Comparison of ENCODE assay signal across 9 cellular contexts in the genomic region with DNA sequence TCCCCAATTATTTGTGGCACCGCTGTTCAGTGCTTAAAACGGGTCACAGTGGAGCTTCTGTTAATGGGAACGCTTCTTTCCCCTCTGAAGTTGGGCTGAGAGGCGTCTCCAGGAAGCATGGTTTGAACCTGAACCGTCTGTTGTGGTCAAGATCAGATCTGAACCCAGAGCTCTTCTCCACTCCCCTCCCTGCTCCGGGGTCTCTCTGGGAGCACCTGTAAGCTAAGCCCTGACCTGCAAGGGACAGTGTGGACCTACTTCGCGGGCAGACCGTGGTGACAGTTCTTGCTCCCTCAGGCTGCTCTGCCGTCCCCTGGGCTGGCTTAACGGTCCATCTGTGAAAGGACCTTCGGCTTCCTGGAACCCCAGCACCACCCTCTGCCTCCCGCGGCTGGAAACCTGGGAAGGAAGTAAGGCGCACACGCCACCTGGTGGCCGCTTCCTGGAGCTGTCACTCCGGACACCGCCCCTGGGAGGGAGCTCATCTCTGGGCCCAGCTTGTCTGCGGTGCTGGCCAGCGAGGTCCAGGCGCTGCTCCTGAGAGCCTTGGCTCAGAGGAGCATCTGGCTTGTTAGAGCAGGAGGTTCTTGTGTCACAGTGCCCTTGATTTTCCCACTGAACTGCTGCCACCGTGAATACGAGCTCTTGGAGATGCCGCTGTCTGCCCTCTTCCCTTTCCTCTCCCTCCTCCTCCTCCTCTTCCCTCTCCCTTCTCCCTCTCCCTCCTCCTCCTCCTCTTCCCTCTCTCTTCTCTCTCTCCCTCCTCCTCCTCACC.
DNase-seq lines count a peak whose midpoint lies in the region; ATAC-seq and TF ChIP-seq lines count a peak whose summit lies in the region.
"Had no signal": no experiment of that assay in that cellular context is flagged by ENCODE, and none has a peak within 500 bp of the region (broad histone marks: within the 10 kb centered on the region; RNA-seq: fewer than 3 reads in every experiment).

No MANE protein-coding gene starts in this region.

- POLR2A ChIA-PET in activated CD4-positive, alpha-beta memory T cell treated with anti-CD3 and anti-CD28 coated beads for 36 hours (lab: Charles Lee): no interaction called here

- no peak overlapping the region for H3K4me3 Mint-ChIP-seq in activated CD4-positive, alpha-beta memory T cell treated with anti-CD3 and anti-CD28 coated beads for 36 hours
- H3K4me3 Mint-ChIP-seq: IgD-negative memory B cell had no signal

- no peaks in the 10 kb centered on the region for H3K36me3 ChIP-seq in BLaER1 treated with 17β-estradiol and CSF1 and Interleukin-3, amounts not matched to agents 10 nM and 100 nM
- no peaks in the 10 kb centered on the region for H3K36me3 ChIP-seq in heart left ventricle
- H3K36me3 ChIP-seq in psoas muscle (ENCODE audit: insufficient read depth in 1 of 2, low read depth in 1 of 2): no peaks in the 10 kb centered on the region

- H3K9me3 ChIP-seq in BLaER1 treated with 17β-estradiol and CSF1 and Interleukin-3, amounts not matched to agents 10 nM and 100 nM (replicated peaks in 1 of 11): no peaks in the 10 kb centered on the region
- no peaks in the 10 kb centered on the region for H3K9me3 ChIP-seq in heart left ventricle
- H3K9me3 ChIP-seq in psoas muscle: no peaks in the 10 kb centered on the region

- TF ChIP-seq CTCF in heart left ventricle (IDR thresholded peaks at IDR 0.05): peak; percentile 35 to 68 (median 60)
- peak; percentile 19 for TF ChIP-seq CTCF in psoas muscle (IDR thresholded peaks at IDR 0.05)

- DNase-seq in NCI-H1048 (lab: John Stamatoyannopoulos, UW): peak; percentile 0
- peak; percentile 36 for DNase-seq in activated CD4-positive, alpha-beta memory T cell treated with anti-CD3 and anti-CD28 coated beads for 36 hours
- peak; percentile 13 to 64 (median 38) for DNase-seq in heart left ventricle
- peak; percentile 14 to 48 for DNase-seq in psoas muscle
- DNase-seq in dermis blood vessel endothelial cell: no peak

- ATAC-seq in GM18867 (IDR thresholded peaks at IDR 0.05; ENCODE audit: unreplicated experiment) (peak; percentile 67), heart left ventricle (peak in 3 of 4 donors; percentile 52 to 74 (median 57)), psoas muscle (no peak), GM18858 (IDR thresholded peaks at IDR 0.05; ENCODE audit: unreplicated experiment) (no peak)

- peaks cover 0 to 25% (median 14%) of the 10 kb centered on the region in 10 experiments; a peak in 14 of 20 replicates for H3K4me1 ChIP-seq in BLaER1 treated with 17β-estradiol and CSF1 and Interleukin-3, amounts not matched to agents 10 nM and 100 nM
- no peaks in the 10 kb centered on the region for H3K4me1 ChIP-seq in heart left ventricle
- H3K4me1 ChIP-seq in psoas muscle: no peaks in the 10 kb centered on the region

- no peaks in the 10 kb centered on the region for H4K20me1 ChIP-seq in BLaER1 treated with 17β-estradiol and CSF1 and Interleukin-3, amounts not matched to agents 10 nM and 100 nM

- peaks cover 0 to 8% (median 0%) of the 10 kb centered on the region in 11 experiments; a peak in 4 of 22 replicates for H3K27me3 ChIP-seq in BLaER1 treated with 17β-estradiol and CSF1 and Interleukin-3, amounts not matched to agents 10 nM and 100 nM
- peaks cover 0 to 41% (median 8%) of the 10 kb centered on the region in 9 donors for H3K27me3 ChIP-seq in heart left ventricle
- peaks cover 0 to 5% (median 0%) of the 10 kb centered on the region in 3 donors for H3K27me3 ChIP-seq in psoas muscle (ENCODE audit: insufficient read depth in 3 of 3, low read length in 2 of 3)

- peak overlapping the region in 8 of 11 experiments; percentile 4 to 63 (median 47); a peak in 7 of 22 replicates for H3K9ac ChIP-seq in BLaER1 treated with 17β-estradiol and CSF1 and Interleukin-3, amounts not matched to agents 10 nM and 100 nM

- H3K4me2 ChIP-seq in BLaER1 treated with 17β-estradiol and CSF1 and Interleukin-3, amounts not matched to agents 10 nM and 100 nM: peak overlapping the region; percentile 61 to 99 (median 83)

- peak overlapping the region in 1 of 11 experiments; percentile 35; a peak in 1 of 22 replicates for H3K27ac ChIP-seq in BLaER1 treated with 17β-estradiol and CSF1 and Interleukin-3, amounts not matched to agents 10 nM and 100 nM
- H3K27ac ChIP-seq in heart left ventricle: no peak overlapping the region
- no peak overlapping the region for H3K27ac ChIP-seq in psoas muscle

- TF ChIP-seq POLR2A in heart left ventricle (IDR thresholded peaks at IDR 0.05): no peak

- intact Hi-C loops in activated CD4-positive, alpha-beta memory T cell treated with anti-CD3 and anti-CD28 coated beads for 36 hours (cut with micrococcal nuclease): no loop called here
- intact Hi-C loops in heart left ventricle (cut with DNase I) (loop anchor here in 4 of 10 donors (2.0 to 10.0 kb wide), 5 partner anchors 111 to 1029 kb away; no protein-coding TSS in a partner anchor), psoas muscle (cut with DNase I) (loop anchor here in 1 of 2 donors (5.0 kb wide), 1 partner anchor 51 kb away; no protein-coding TSS in a partner anchor)

- no peak overlapping the region for H3K27ac Mint-ChIP-seq in activated CD4-positive, alpha-beta memory T cell treated with anti-CD3 and anti-CD28 coated beads for 36 hours
- H3K27ac Mint-ChIP-seq: IgD-negative memory B cell had no signal

- no peaks in the 10 kb centered on the region for H3K4me1 Mint-ChIP-seq in activated CD4-positive, alpha-beta memory T cell treated with anti-CD3 and anti-CD28 coated beads for 36 hours (ENCODE audit: low read depth)
- H3K4me1 Mint-ChIP-seq: IgD-negative memory B cell had no signal

- H3K27me3 Mint-ChIP-seq in activated CD4-positive, alpha-beta memory T cell treated with anti-CD3 and anti-CD28 coated beads for 36 hours: peaks cover 14% of the 10 kb centered on the region

- H3K36me3 Mint-ChIP-seq in activated CD4-positive, alpha-beta memory T cell treated with anti-CD3 and anti-CD28 coated beads for 36 hours: no peaks in the 10 kb centered on the region
- H3K36me3 Mint-ChIP-seq: IgD-negative memory B cell had no signal

- no peaks in the 10 kb centered on the region for H3K9me3 Mint-ChIP-seq in activated CD4-positive, alpha-beta memory T cell treated with anti-CD3 and anti-CD28 coated beads for 36 hours

- CTCF ChIA-PET in activated CD4-positive, alpha-beta memory T cell treated with anti-CD3 and anti-CD28 coated beads for 36 hours (lab: Charles Lee): interaction anchor here (0.7 to 1.8 kb wide), 13 partner anchors 9 to 1027 kb away, joined by 3 to 9 read pairs (median 3); no protein-coding TSS in a partner anchor

- 13 to 24% (median 18%) methylated on average over 19 to 25 of the region's 25 CpGs for WGBS in heart left ventricle, 4 donors
- 11 to 15% (median 14%) methylated on average over 25 of the region's 25 CpGs for WGBS in psoas muscle, 3 donors

- peak overlapping the region; percentile 36 to 65 (median 44); a peak in 17 of 20 replicates for H3K4me3 ChIP-seq in BLaER1 treated with 17β-estradiol and CSF1 and Interleukin-3, amounts not matched to agents 10 nM and 100 nM
- H3K4me3 ChIP-seq in heart left ventricle: no peak overlapping the region
- H3K4me3 ChIP-seq in psoas muscle: no peak overlapping the region

Comparison
In these comparisons a context has a peak if more than half of its experiments do, and no peak if none do; other contexts are left out.
1. H3K4me3 ChIP-seq: peak in BLaER1 treated with 17β-estradiol and CSF1 and Interleukin-3, amounts not matched to agents 10 nM and 100 nM (10 of 10); none in heart left ventricle (0 of 12) and psoas muscle (single experiment).
2. ATAC-seq: peak in GM18867 (single experiment) and heart left ventricle (3 of 4); none in psoas muscle (0 of 4) and GM18858 (single experiment).